22 cellular contexts compared by ENCODE assay signal in the genomic region with DNA sequence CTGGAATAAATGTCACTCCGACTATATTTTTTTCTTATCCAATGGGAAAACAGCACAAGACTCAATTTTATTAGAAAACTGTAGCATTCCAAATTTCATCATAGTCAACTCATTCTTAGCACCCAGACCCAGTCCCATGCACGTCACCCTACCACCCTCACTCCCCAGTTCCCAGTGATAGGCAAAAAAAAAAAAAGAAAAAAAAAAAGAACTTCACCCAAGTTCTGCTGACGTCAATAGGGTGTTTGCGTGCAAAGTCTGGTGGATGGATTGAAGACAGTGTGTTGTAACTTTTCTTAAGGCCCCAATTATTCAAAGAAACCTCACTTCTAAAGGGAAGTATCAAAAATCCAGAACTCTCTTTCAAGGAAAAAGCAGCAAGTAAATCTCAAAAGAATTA.
DNase-seq lines count a peak whose midpoint lies in the region; ATAC-seq, FAIRE-seq and TF ChIP-seq lines count a peak whose summit lies in the region.
"Had no signal": no experiment of that assay in that cellular context is flagged by ENCODE, and none has a peak within 500 bp of the region (broad histone marks: within the 10 kb centered on the region; RNA-seq: fewer than 3 reads in every experiment).

No MANE protein-coding gene starts in this region.

- no peak overlapping the region for H3K4me3 ChIP-seq in small intestine (ENCODE audit: low read depth in 1 of 2, low read length in 2 of 2)
- H3K4me3 ChIP-seq: ovary, suprapubic skin had no signal

- H3K27ac ChIP-seq in caudate nucleus (ENCODE audit: low read depth, low read length): peak overlapping the region; percentile 40
- H3K27ac ChIP-seq in small intestine (ENCODE audit: low read depth in 1 of 2, low read length in 1 of 2): no peak overlapping the region
- H3K27ac ChIP-seq: ovary, suprapubic skin had no signal

- peaks cover under 1 to 7% (median 2%) of the 10 kb centered on the region in 7 donors for H3K9me3 Mint-ChIP-seq in CD14-positive monocyte
- no peaks in the 10 kb centered on the region for H3K9me3 Mint-ChIP-seq in activated CD4-positive, alpha-beta T cell treated with anti-CD3 and anti-CD28 coated beads for 36 hours (ENCODE audit: low read depth)
- H3K9me3 Mint-ChIP-seq: CD4-positive, alpha-beta T cell; HFFc6; natural killer cell had no signal

- peak overlapping the region; percentile 87 to 96 (median 94) for H3K27ac Mint-ChIP-seq in CD14-positive monocyte
- H3K27ac Mint-ChIP-seq in activated CD4-positive, alpha-beta T cell treated with anti-CD3 and anti-CD28 coated beads for 36 hours: no peak overlapping the region
- H3K27ac Mint-ChIP-seq: CD4-positive, alpha-beta T cell; HFFc6; natural killer cell; stimulated activated effector memory CD8-positive, alpha-beta T cell treated with anti-CD3 and anti-CD28 coated beads, Interleukin-12 subunit alpha, Interleukin-12 subunit beta, amount 100 ng/mL, for 72 hours had no signal

- H3K4me1 ChIP-seq in small intestine (ENCODE audit: control insufficient read depth in 2 of 2, insufficient read depth in 1 of 2, low read depth in 1 of 2, low read length in 1 of 2): no peaks in the 10 kb centered on the region
- H3K4me1 ChIP-seq: suprapubic skin had no signal

- peaks cover 66% of the 10 kb centered on the region for H3K4me1 Mint-ChIP-seq in CD14-positive monocyte
- H3K4me1 Mint-ChIP-seq in activated CD4-positive, alpha-beta T cell treated with anti-CD3 and anti-CD28 coated beads for 36 hours: peaks cover 11% of the 10 kb centered on the region
- H3K4me1 Mint-ChIP-seq: natural killer cell had no signal

- no peak for FAIRE-seq in small intestine (lab: Jason Lieb, UNC)
- FAIRE-seq: G401.6, keratinocyte had no signal

- intact Hi-C loops in CD14-positive monocyte (cut with micrococcal nuclease): loop anchor here in 1 of 2 donors (10.0 kb wide), 1 partner anchor 643 kb away; no protein-coding TSS in a partner anchor
- intact Hi-C loops in activated CD4-positive, alpha-beta T cell treated with anti-CD3 and anti-CD28 coated beads for 36 hours (cut with DNase I, micrococcal nuclease): no loop called here

- H3K4me3 Mint-ChIP-seq in CD14-positive monocyte: peak overlapping the region in 1 of 2 donors; percentile 15
- H3K4me3 Mint-ChIP-seq in activated CD4-positive, alpha-beta T cell treated with anti-CD3 and anti-CD28 coated beads for 36 hours: no peak overlapping the region
- H3K4me3 Mint-ChIP-seq: CD4-positive, alpha-beta T cell; HFFc6; natural killer cell; stimulated activated effector memory CD8-positive, alpha-beta T cell treated with anti-CD3 and anti-CD28 coated beads, Interleukin-12 subunit alpha, Interleukin-12 subunit beta, amount 100 ng/mL, for 72 hours had no signal

- TF ChIP-seq CTCF in CD14-positive monocyte (IDR thresholded peaks at IDR 0.05): no peak

- ATAC-seq in GM18511 (IDR thresholded peaks at IDR 0.05; ENCODE audit: unreplicated experiment) (no peak), HG03469 (IDR thresholded peaks at IDR 0.05; ENCODE audit: unreplicated experiment) (no peak)
- no peak for ATAC-seq in activated CD4-positive, alpha-beta T cell treated with anti-CD3 and anti-CD28 coated beads for 36 hours
- ATAC-seq: natural killer cell; Panc1; stimulated activated effector memory CD8-positive, alpha-beta T cell treated with anti-CD3 and anti-CD28 coated beads, Interleukin-12 subunit alpha, Interleukin-12 subunit beta, amount 100 ng/mL, for 72 hours had no signal

- CTCF ChIA-PET in activated CD4-positive, alpha-beta T cell treated with anti-CD3 and anti-CD28 coated beads for 36 hours (lab: Charles Lee): no interaction called here

- DNase-seq in CD14-positive monocyte (ENCODE audit: low spot score): peak; percentile 89
- peak; percentile 79 for DNase-seq in NOMO-1 treated with dmso at 0.1 percent for 144 hours (lab: John Stamatoyannopoulos, UW; ENCODE audit: unreplicated experiment)
- DNase-seq in caudate nucleus (lab: John Stamatoyannopoulos, UW): no peak
- DNase-seq in medulla oblongata (ENCODE audit: extremely low spot score): peak; percentile 81
- no peak for DNase-seq in activated CD4-positive, alpha-beta T cell treated with anti-CD3 and anti-CD28 coated beads for 36 hours
- DNase-seq in small intestine: no peak
- DNase-seq: activated CD4-positive, alpha-beta T cell treated with anti-CD3 and anti-CD28 coated beads, Interleukin-2, amount 50 U/mL, for 1 hour; activated effector memory CD4-positive, alpha-beta T cell treated with anti-CD3 and anti-CD28 coated beads, Interleukin-2, amount 50 U/mL, for 16 hours; CD4-positive, alpha-beta T cell; DMS153; HFFc6; natural killer cell; NCI-H146; NCI-H774; ovary had no signal

- POLR2A ChIA-PET in activated CD4-positive, alpha-beta T cell treated with anti-CD3 and anti-CD28 coated beads for 36 hours (lab: Charles Lee): no interaction called here

- no peaks in the 10 kb centered on the region for H3K9me3 ChIP-seq in small intestine (ENCODE audit: control insufficient read depth, low read depth)
- H3K9me3 ChIP-seq: ovary, suprapubic skin had no signal

- no peaks in the 10 kb centered on the region for H3K36me3 ChIP-seq in small intestine (ENCODE audit: control insufficient read depth in 2 of 2, insufficient read depth in 2 of 2, low read length in 2 of 2)
- H3K36me3 ChIP-seq: ovary, suprapubic skin had no signal

- H3K36me3 Mint-ChIP-seq in CD14-positive monocyte: peaks cover 0 to 6% of the 10 kb centered on the region in 2 donors
- no peaks in the 10 kb centered on the region for H3K36me3 Mint-ChIP-seq in activated CD4-positive, alpha-beta T cell treated with anti-CD3 and anti-CD28 coated beads for 36 hours (ENCODE audit: low read depth)
- H3K36me3 Mint-ChIP-seq: natural killer cell; stimulated activated effector memory CD8-positive, alpha-beta T cell treated with anti-CD3 and anti-CD28 coated beads, Interleukin-12 subunit alpha, Interleukin-12 subunit beta, amount 100 ng/mL, for 72 hours had no signal

- H3K27me3 ChIP-seq in small intestine (ENCODE audit: control insufficient read depth in 2 of 2, insufficient read depth in 2 of 2, low read length in 2 of 2): no peaks in the 10 kb centered on the region
- H3K27me3 ChIP-seq: ovary, suprapubic skin had no signal

- peaks cover 0 to 1% (median 0%) of the 10 kb centered on the region in 3 donors for H3K27me3 Mint-ChIP-seq in CD14-positive monocyte (ENCODE audit: low read depth in 3 of 3)
- H3K27me3 Mint-ChIP-seq in activated CD4-positive, alpha-beta T cell treated with anti-CD3 and anti-CD28 coated beads for 36 hours: peaks cover 14% of the 10 kb centered on the region

- WGBS in small intestine, 3 donors: 63 to 82% (median 64%) methylated on average over 4 of the region's 4 CpGs

Comparison
In these comparisons a context has a peak if more than half of its experiments do, and no peak if none do; other contexts are left out.
1. DNase-seq: peak in CD14-positive monocyte (single experiment), NOMO-1 treated with dmso at 0.1 percent for 144 hours (single experiment) and medulla oblongata (single experiment); none in caudate nucleus (0 of 61), activated CD4-positive, alpha-beta T cell treated with anti-CD3 and anti-CD28 coated beads for 36 hours (single experiment) and small intestine (single experiment).